ENCODE assay signal across 17 cellular contexts in the genomic region with DNA sequence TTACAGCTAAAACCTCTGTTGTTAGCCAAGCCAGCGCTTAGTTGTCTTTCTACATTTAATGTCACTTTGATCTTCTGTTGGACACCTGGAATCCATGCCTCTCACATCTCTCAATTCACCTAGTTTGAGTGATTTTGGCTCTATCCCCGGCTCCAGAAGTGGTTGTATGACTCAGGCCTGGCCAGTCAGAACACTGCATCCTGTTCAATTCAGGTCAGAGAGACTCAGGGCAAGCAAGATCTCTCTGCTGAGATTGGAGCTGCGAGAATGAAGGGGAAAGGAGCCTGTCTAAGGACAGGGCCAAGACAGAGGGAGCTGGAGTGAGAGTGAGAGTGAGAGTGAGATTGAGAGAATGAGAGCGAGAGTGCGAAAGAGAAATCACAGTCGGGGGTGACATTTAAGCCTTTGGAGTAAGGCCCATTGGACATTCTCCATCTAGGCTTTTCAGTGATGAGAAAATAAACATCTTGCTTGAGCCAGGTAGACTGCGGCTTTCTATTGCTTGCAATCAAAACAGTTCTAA.
DNase-seq lines count a peak whose midpoint lies in the region; ATAC-seq and TF ChIP-seq lines count a peak whose summit lies in the region.
"Had no signal": no experiment of that assay in that cellular context is flagged by ENCODE, and none has a peak within 500 bp of the region (broad histone marks: within the 10 kb centered on the region; RNA-seq: fewer than 3 reads in every experiment).

No MANE protein-coding gene starts in this region.

- no peak overlapping the region for H3K18ac ChIP-seq in IMR-90 (ENCODE audit: low read depth, low read length)
- H3K18ac ChIP-seq in mesenchymal stem cell (ENCODE audit: low read depth in 1 of 2, low read length in 2 of 2): no peak overlapping the region

- H2BK120ac ChIP-seq in IMR-90 (ENCODE audit: low read depth, low read length): no peak overlapping the region
- no peak overlapping the region for H2BK120ac ChIP-seq in mesenchymal stem cell (ENCODE audit: low read depth, low read length)

- H2BK20ac ChIP-seq in IMR-90 (ENCODE audit: low read depth, low read length): no peak overlapping the region

- dilution Hi-C loops in IMR-90 (cut with HindIII; ENCODE audit: low sequenced_read_pairs, unreplicated experiment): loop anchor here (25.0 kb wide), 1 partner anchor 177 kb away; no protein-coding TSS in a partner anchor

- H3K4me3 Mint-ChIP-seq in endothelial cell (ENCODE audit: unreplicated experiment): no peak overlapping the region
- H3K4me3 Mint-ChIP-seq: activated T-cell treated with anti-CD3 and anti-CD28 coated beads, Interleukin-2, amount 50 U/mL, for 72 hours had no signal

- no peaks in the 10 kb centered on the region for H3K27me3 Mint-ChIP-seq in endothelial cell (ENCODE audit: unreplicated experiment)

- no peak for TF ChIP-seq POLR2A in IMR-90 (IDR thresholded peaks at IDR 0.05; ENCODE audit: low read depth, low read length)
- TF ChIP-seq POLR2A in prostate gland (IDR thresholded peaks at IDR 0.05): no peak

- H3K4me3 ChIP-seq in IMR-90 (ENCODE audit: insufficient read depth, low read depth, low read length) (no peak overlapping the region), prostate gland (no peak overlapping the region), mesenchymal stem cell (ENCODE audit: insufficient read depth in 1 of 2, low read depth in 1 of 2, low read length in 2 of 2) (no peak overlapping the region)
- H3K4me3 ChIP-seq: BLaER1 treated with 17β-estradiol and CSF1 and Interleukin-3, amounts not matched to agents 10 nM and 100 nM had no signal

- no peak overlapping the region for H3K27ac ChIP-seq in IMR-90 (ENCODE audit: insufficient read depth, low read length)
- H3K27ac ChIP-seq in prostate gland: peak overlapping the region in 1 of 2 donors; percentile 51
- no peak overlapping the region for H3K27ac ChIP-seq in mesenchymal stem cell (ENCODE audit: low read length, poor library complexity, severe bottlenecking)
- H3K27ac ChIP-seq: BLaER1 treated with 17β-estradiol and CSF1 and Interleukin-3, amounts not matched to agents 10 nM and 100 nM; HL-60 had no signal

- no peaks in the 10 kb centered on the region for H4K20me1 ChIP-seq in IMR-90 (ENCODE audit: insufficient read depth, low read length)
- H4K20me1 ChIP-seq: BLaER1 treated with 17β-estradiol and CSF1 and Interleukin-3, amounts not matched to agents 10 nM and 100 nM had no signal

- H3K27me3 ChIP-seq in IMR-90 (ENCODE audit: control insufficient read depth, insufficient read depth, low read length): peaks cover 2% of the 10 kb centered on the region; the same call in 1 of the 2 replicates
- no peaks in the 10 kb centered on the region for H3K27me3 ChIP-seq in prostate gland (replicated peaks; ENCODE audit: insufficient read depth)
- no peaks in the 10 kb centered on the region for H3K27me3 ChIP-seq in mesenchymal stem cell (ENCODE audit: control insufficient read depth in 1 of 2, insufficient read depth in 1 of 2, low read length in 2 of 2)
- H3K27me3 ChIP-seq: BLaER1 treated with 17β-estradiol and CSF1 and Interleukin-3, amounts not matched to agents 10 nM and 100 nM had no signal

- no CpG with 5 or more reads among the region's 7 CpGs for WGBS in IMR-90 (ENCODE audit: extremely low coverage in 2 of 2, insufficient read length in 1 of 2), 2 experiments
- WGBS in prostate gland: 32% methylated on average over 7 of the region's 7 CpGs
- 83% methylated on average over 7 of the region's 7 CpGs for WGBS in mesenchymal stem cell

- no peaks in the 10 kb centered on the region for H3K4me1 ChIP-seq in IMR-90 (ENCODE audit: control insufficient read depth, insufficient read depth, low read length)
- no peaks in the 10 kb centered on the region for H3K4me1 ChIP-seq in prostate gland (replicated peaks)
- no peaks in the 10 kb centered on the region for H3K4me1 ChIP-seq in mesenchymal stem cell (ENCODE audit: control insufficient read depth, insufficient read depth, low read depth, low read length)

- H3K79me1 ChIP-seq in IMR-90 (ENCODE audit: low read depth in 1 of 2, low read length in 2 of 2) (no peaks in the 10 kb centered on the region), mesenchymal stem cell (replicated peaks; ENCODE audit: low read length, poor library complexity, severe bottlenecking) (no peaks in the 10 kb centered on the region)

- ATAC-seq in IMR-90 (ENCODE audit: low read depth) (no peak), HG03571 (IDR thresholded peaks at IDR 0.05; ENCODE audit: unreplicated experiment) (no peak)
- ATAC-seq: activated T-cell treated with anti-CD3 and anti-CD28 coated beads, Interleukin-2, amount 50 U/mL, for 72 hours; HCT116 had no signal

- in situ Hi-C loops in IMR-90 (cut with MboI; ENCODE audit: low sequenced_read_pairs): no loop called here

- H3K9me3 Mint-ChIP-seq in endothelial cell (ENCODE audit: unreplicated experiment): no peaks in the 10 kb centered on the region
- H3K9me3 Mint-ChIP-seq: activated T-cell treated with anti-CD3 and anti-CD28 coated beads, Interleukin-2, amount 50 U/mL, for 72 hours had no signal

- no peak overlapping the region for H2AK9ac ChIP-seq in IMR-90 (replicated peaks; ENCODE audit: low read depth, low read length, poor library complexity)

- no peak overlapping the region for H4K5ac ChIP-seq in IMR-90 (ENCODE audit: low read depth, low read length)

- no peak overlapping the region for H2BK12ac ChIP-seq in mesenchymal stem cell (ENCODE audit: low read length in 2 of 2)

- H3K14ac ChIP-seq in IMR-90 (replicated peaks; ENCODE audit: low read depth, low read length) (no peak overlapping the region), mesenchymal stem cell (ENCODE audit: low read length in 2 of 2) (no peak overlapping the region)

- CTCF ChIA-PET in IMR-90 (lab: Yijun Ruan, JAX): interaction anchor here (0.6 to 7.9 kb wide), 4 partner anchors 143 to 538 kb away, joined by 3 to 111 read pairs (median 52); no protein-coding TSS in a partner anchor

- H3K27ac Mint-ChIP-seq in endothelial cell (ENCODE audit: unreplicated experiment): peak overlapping the region; percentile 3
- H3K27ac Mint-ChIP-seq: activated T-cell treated with anti-CD3 and anti-CD28 coated beads, Interleukin-2, amount 50 U/mL, for 72 hours had no signal

- POLR2A ChIA-PET in IMR-90 (lab: Charles Lee; ENCODE audit: unreplicated experiment): no interaction called here

- peaks cover 6% of the 10 kb centered on the region for H3K4me1 Mint-ChIP-seq in endothelial cell (ENCODE audit: unreplicated experiment)

- H4K91ac ChIP-seq in IMR-90 (ENCODE audit: insufficient read depth, low read depth, low read length) (no peak overlapping the region), mesenchymal stem cell (ENCODE audit: low read length) (no peak overlapping the region)

- H4K8ac ChIP-seq in IMR-90 (ENCODE audit: low read depth in 2 of 2, low read length in 2 of 2) (no peak overlapping the region), mesenchymal stem cell (ENCODE audit: low read length) (no peak overlapping the region)

- H3K9ac ChIP-seq in IMR-90 (ENCODE audit: low read depth, low read length): no peak overlapping the region
- no peak overlapping the region for H3K9ac ChIP-seq in mesenchymal stem cell (ENCODE audit: low read length)
- H3K9ac ChIP-seq: BLaER1 treated with 17β-estradiol and CSF1 and Interleukin-3, amounts not matched to agents 10 nM and 100 nM had no signal

- no peak for TF ChIP-seq RAD21 in IMR-90 (IDR thresholded peaks at IDR 0.05; ENCODE audit: low read length)

- H3K4ac ChIP-seq in IMR-90 (ENCODE audit: low read depth, low read length) (no peak overlapping the region), mesenchymal stem cell (ENCODE audit: low read depth in 1 of 2, low read length in 2 of 2) (no peak overlapping the region)

- H2BK15ac ChIP-seq in IMR-90 (ENCODE audit: low read depth, low read length) (no peak overlapping the region), mesenchymal stem cell (ENCODE audit: low read depth, poor library complexity, severe bottlenecking) (no peak overlapping the region)

- H3K23ac ChIP-seq in IMR-90 (ENCODE audit: low read depth, low read length) (no peak overlapping the region), mesenchymal stem cell (ENCODE audit: low read length in 2 of 2) (no peak overlapping the region)

- H2BK5ac ChIP-seq in IMR-90 (ENCODE audit: low read depth, low read length, poor library complexity, severe bottlenecking) (no peak overlapping the region), mesenchymal stem cell (ENCODE audit: low read depth, low read length, poor library complexity, severe bottlenecking) (no peak overlapping the region)

- no TSS peak for BruUV-seq in IMR-90 (replicated peaks; lab: Mats Ljungman, UMichigan)

- H3K36me3 Mint-ChIP-seq in endothelial cell (ENCODE audit: low read depth, unreplicated experiment): no peaks in the 10 kb centered on the region

- H3K9me1 ChIP-seq in IMR-90 (ENCODE audit: insufficient read depth, low read length): no peaks in the 10 kb centered on the region

- DNase-seq in IMR-90 (peak; percentile 1), SHP77 (lab: John Stamatoyannopoulos, UW) (peak; percentile 24 to 26), endothelial cell (ENCODE audit: low spot score) (no peak), prostate gland (ENCODE audit: low spot score) (peak; percentile 36), mesenchymal stem cell (no peak)
- DNase-seq in effector CD8-positive, alpha-beta T cell (lab: John Stamatoyannopoulos, UW): no peak
- DNase-seq: activated CD4-positive, alpha-beta T cell treated with anti-CD3 and anti-CD28 coated beads, Interleukin-2, amount 50 U/mL, for 4 hours; activated T-cell treated with anti-CD3 and anti-CD28 coated beads, Interleukin-2, amount 50 U/mL, for 72 hours; DMS153; Karpas-422; NCI-H2029 treated with DMSO at 0.1 percent for 48 hours; NCI-H526 treated with DMSO at 0.1 percent for 48 hours; T1000 had no signal

- no peak for TF ChIP-seq CTCF in IMR-90 (conservative IDR thresholded peaks at IDR 0.05; ENCODE audit: low read depth, low read length)
- no peak for TF ChIP-seq CTCF in endothelial cell (IDR thresholded peaks at IDR 0.05; ENCODE audit: unreplicated experiment)
- TF ChIP-seq CTCF in prostate gland (IDR thresholded peaks at IDR 0.05): no peak

- intact Hi-C loops in IMR-90 (cut with micrococcal nuclease): no loop called here
- intact Hi-C loops in prostate gland (cut with DNase I): loop anchor here (5.0 kb wide), 1 partner anchor 177 kb away; no protein-coding TSS in a partner anchor

- H3K4me2 ChIP-seq in IMR-90 (ENCODE audit: low read depth, low read length) (no peak overlapping the region), mesenchymal stem cell (ENCODE audit: low read length, poor library complexity, severe bottlenecking) (no peak overlapping the region)
- H3K4me2 ChIP-seq: BLaER1 treated with 17β-estradiol and CSF1 and Interleukin-3, amounts not matched to agents 10 nM and 100 nM had no signal

- H2AK5ac ChIP-seq in IMR-90 (ENCODE audit: low read depth, low read length) (no peak overlapping the region), mesenchymal stem cell (ENCODE audit: low read length, severe bottlenecking) (no peak overlapping the region)

- H2AFZ ChIP-seq in IMR-90 (replicated peaks; ENCODE audit: low read length, poor library complexity) (no peak overlapping the region), mesenchymal stem cell (ENCODE audit: low read depth, low read length) (no peak overlapping the region)

- no peaks in the 10 kb centered on the region for H3K36me3 ChIP-seq in IMR-90 (ENCODE audit: control insufficient read depth, insufficient read depth, low read length)
- no peaks in the 10 kb centered on the region for H3K36me3 ChIP-seq in prostate gland
- no peaks in the 10 kb centered on the region for H3K36me3 ChIP-seq in mesenchymal stem cell (ENCODE audit: control insufficient read depth in 1 of 2, insufficient read depth in 2 of 2, low read depth in 1 of 2, low read length in 2 of 2)
- H3K36me3 ChIP-seq: BLaER1 treated with 17β-estradiol and CSF1 and Interleukin-3, amounts not matched to agents 10 nM and 100 nM had no signal

- no peak overlapping the region for H3K56ac ChIP-seq in IMR-90 (ENCODE audit: extremely low read depth, insufficient read depth, low read length)

- no peaks in the 10 kb centered on the region for H3K9me3 ChIP-seq in IMR-90 (ENCODE audit: control insufficient read depth, insufficient read depth, low read length)
- no peaks in the 10 kb centered on the region for H3K9me3 ChIP-seq in prostate gland
- H3K9me3 ChIP-seq in mesenchymal stem cell (ENCODE audit: control insufficient read depth, low read length): no peaks in the 10 kb centered on the region
- H3K9me3 ChIP-seq: BLaER1 treated with 17β-estradiol and CSF1 and Interleukin-3, amounts not matched to agents 10 nM and 100 nM had no signal

Comparison
In these comparisons a context has a peak if more than half of its experiments do, and no peak if none do; other contexts are left out.
1. DNase-seq: peak in IMR-90 (single experiment), SHP77 (2 of 2) and prostate gland (single experiment); none in endothelial cell (single experiment), mesenchymal stem cell (single experiment) and effector CD8-positive, alpha-beta T cell (single experiment).